Comparison of ENCODE assay signal across 1 cellular context in genomic region chr4:124958812-124959211, GRCh38.
TF ChIP-seq lines count a peak whose summit lies in the region.

No MANE protein-coding gene starts in this region.

TF ChIP-seq in GM12878, 131 proteins besides CTCF, POLR2A, EP300 and RAD21 (continued from another document):
- TF ChIP-seq BCL3 (IDR thresholded peaks at IDR 0.05; ENCODE audit: borderline replicate concordance, insufficient read depth, low read depth, low read length, poor library complexity, severe bottlenecking) = no peak
- no peak for TF ChIP-seq HCFC1 (IDR thresholded peaks at IDR 0.05; ENCODE audit: low read length)
- TF ChIP-seq NR2C1 (IDR thresholded peaks at IDR 0.05) = no peak
- TF ChIP-seq ASH2L (IDR thresholded peaks at IDR 0.05; ENCODE audit: borderline replicate concordance, low read depth) = no peak
- no peak for TF ChIP-seq NFXL1 (IDR thresholded peaks at IDR 0.05; ENCODE audit: borderline replicate concordance)
